In genomic region chr15:50123861-50124556, GRCh38 we compare ENCODE assay signal across 1 cellular context.
TF ChIP-seq lines count a peak whose summit lies in the region.

No MANE protein-coding gene starts in this region.

TF ChIP-seq in HEK293, 187 proteins besides CTCF, POLR2A, EP300 and RAD21 (continued from another document):
- TF ChIP-seq PRDM10 (tag by site-specific recombination; IDR thresholded peaks at IDR 0.05), result no peak
